ENCODE assay signal across 1 cellular context in the genomic region with DNA sequence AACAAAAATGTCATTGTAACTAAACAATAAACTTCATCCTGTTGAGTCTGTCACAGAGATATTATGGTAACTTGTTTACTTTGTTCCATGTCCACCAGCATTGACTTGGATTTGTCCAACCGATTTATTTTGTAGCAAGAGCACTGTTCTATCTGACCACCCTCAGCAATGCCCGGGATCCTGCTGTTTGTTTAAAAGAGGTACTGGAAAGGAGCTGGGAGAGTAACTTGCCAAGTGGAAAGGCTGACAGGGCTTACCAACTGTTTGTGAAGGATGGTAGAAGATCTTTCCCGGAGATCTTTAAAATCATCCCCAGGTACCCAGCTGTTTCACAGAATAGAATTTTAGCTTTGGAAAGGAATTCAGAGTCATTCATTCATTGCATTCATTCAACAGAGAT.
TF ChIP-seq lines count a peak whose summit lies in the region.

No MANE protein-coding gene starts in this region.

TF ChIP-seq in IMR-90, 13 proteins besides CTCF, POLR2A, EP300 and RAD21:
- TF ChIP-seq BHLHE40 (IDR thresholded peaks at IDR 0.05; ENCODE audit: low read depth, low read length) (no peak), CHD1 (IDR thresholded peaks at IDR 0.05; ENCODE audit: low read depth, low read length) (no peak), ELK1 (IDR thresholded peaks at IDR 0.05; ENCODE audit: borderline replicate concordance, low read depth, low read length) (no peak), RFX5 (IDR thresholded peaks at IDR 0.05; ENCODE audit: low read depth, low read length) (no peak), CEBPB (IDR thresholded peaks at IDR 0.05; ENCODE audit: low read depth, low read length) (no peak)
- TF ChIP-seq, protein P1, sequence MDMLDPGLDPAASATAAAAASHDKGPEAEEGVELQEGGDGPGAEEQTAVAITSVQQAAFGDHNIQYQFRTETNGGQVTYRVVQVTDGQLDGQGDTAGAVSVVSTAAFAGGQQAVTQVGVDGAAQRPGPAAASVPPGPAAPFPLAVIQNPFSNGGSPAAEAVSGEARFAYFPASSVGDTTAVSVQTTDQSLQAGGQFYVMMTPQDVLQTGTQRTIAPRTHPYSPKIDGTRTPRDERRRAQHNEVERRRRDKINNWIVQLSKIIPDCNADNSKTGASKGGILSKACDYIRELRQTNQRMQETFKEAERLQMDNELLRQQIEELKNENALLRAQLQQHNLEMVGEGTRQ (IDR thresholded peaks at IDR 0.05; ENCODE audit: low read depth, low read length) = no peak
TF ChIP-seq in IMR-90: peak in this region for 0.
